In the genomic region with DNA sequence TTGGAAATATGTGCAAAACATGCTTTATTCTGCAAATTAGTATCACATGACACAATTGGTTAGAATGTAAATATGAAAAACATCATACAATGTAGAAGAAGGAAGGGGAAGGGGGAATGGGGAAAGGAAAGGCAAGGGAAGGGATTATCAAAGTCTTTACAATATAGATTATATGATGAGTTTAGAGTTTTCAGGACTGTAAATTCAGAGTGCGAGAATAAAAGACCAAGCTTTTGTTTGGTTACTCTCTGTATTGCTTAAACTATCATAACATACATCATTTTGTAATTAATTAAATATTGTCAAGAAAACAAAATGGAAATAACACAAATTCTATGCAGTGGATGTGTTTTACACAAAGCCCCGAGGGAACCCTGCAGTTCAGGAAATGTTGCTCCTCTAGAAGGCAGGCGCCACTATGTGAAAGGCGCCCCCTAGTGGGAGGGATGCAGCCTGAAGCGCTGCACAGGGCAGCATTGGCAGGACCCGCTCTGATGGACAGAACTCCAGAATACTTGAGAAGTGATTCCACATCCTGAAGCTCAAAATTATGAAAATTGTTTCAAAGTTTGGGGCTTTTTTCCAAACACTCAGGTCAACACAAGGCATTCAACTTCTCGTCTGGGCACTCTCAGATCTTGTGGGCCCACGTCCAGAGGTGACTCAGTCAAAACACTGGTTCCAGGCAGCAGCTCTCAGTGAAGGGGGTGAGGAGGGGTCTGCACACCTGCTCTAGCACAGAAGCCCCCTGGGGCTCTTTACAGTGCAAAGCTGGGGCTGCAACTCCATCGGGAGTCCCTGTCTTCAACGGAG, we compare ENCODE assay signal across 8 cellular contexts. TPM values are rescaled to one million over a fixed set of nuclear protein-coding genes. Genes with fewer than 3 reads are reported as not detected.
DNase-seq lines count a peak whose midpoint lies in the region; ATAC-seq and TF ChIP-seq lines count a peak whose summit lies in the region.

No MANE protein-coding gene starts in this region.

- H3K79me2 ChIP-seq in PC-3 (ENCODE audit: low read length): no peaks in the 10 kb centered on the region

- H3K4me3 Mint-ChIP-seq in CD14-positive monocyte: no peak overlapping the region

- H3K9me2 ChIP-seq in PC-3 (replicated peaks; ENCODE audit: low read length): no peaks in the 10 kb centered on the region

- no peak overlapping the region for H3K27ac ChIP-seq in PC-3 (ENCODE audit: low read length)
- no peak overlapping the region for H3K27ac ChIP-seq in neutrophil

- TF ChIP-seq CTCF in CD14-positive monocyte (IDR thresholded peaks at IDR 0.05): peak; percentile 94
- TF ChIP-seq CTCF in PC-3 (conservative IDR thresholded peaks at IDR 0.05; ENCODE audit: low read depth, low read length): peak; percentile 100
- TF ChIP-seq CTCF in fibroblast of pulmonary artery (IDR thresholded peaks at IDR 0.05; ENCODE audit: low read length, missing control alignments): peak; percentile 96
- peak; percentile 72 for TF ChIP-seq CTCF in neutrophil (IDR thresholded peaks at IDR 0.05)

- ATAC-seq in HG03457 (IDR thresholded peaks at IDR 0.05; ENCODE audit: unreplicated experiment): peak; percentile 66
- peak; percentile 99 for ATAC-seq in PC-3

- peak overlapping the region in 1 of 7 donors; percentile 33 for H3K27ac Mint-ChIP-seq in CD14-positive monocyte

- DNase-seq in CD14-positive monocyte (ENCODE audit: low spot score): peak; percentile 66
- peak; percentile 39 for DNase-seq in GM19238 (ENCODE audit: insufficient read length, low spot score)
- DNase-seq in PC-3: peak; percentile 99
- peak; percentile 79 to 80 for DNase-seq in activated T-cell treated with anti-CD3 and anti-CD28 coated beads, Interleukin-2, amount 50 U/mL, for 48 hours
- DNase-seq in fibroblast of pulmonary artery (ENCODE audit: low read depth): peak; percentile 74
- DNase-seq in stromal cell of bone marrow (ENCODE audit: low read depth): peak; percentile 66

- H3K27me3 Mint-ChIP-seq in CD14-positive monocyte (ENCODE audit: low read depth in 3 of 3): peaks cover 0 to 1% (median 1%) of the 10 kb centered on the region in 3 donors

- H4K20me1 ChIP-seq in PC-3 (ENCODE audit: low read length): no peaks in the 10 kb centered on the region

- H3K36me3 Mint-ChIP-seq in CD14-positive monocyte: no peaks in the 10 kb centered on the region

- no peaks in the 10 kb centered on the region for H3K9me3 Mint-ChIP-seq in CD14-positive monocyte

- no peaks in the 10 kb centered on the region for H3F3A ChIP-seq in PC-3 (ENCODE audit: low read length, unreplicated experiment)

- H3K9ac ChIP-seq in PC-3 (ENCODE audit: low read length): no peak overlapping the region

- POLR2A ChIA-PET in PC-3 (lab: Charles Lee; ENCODE audit: unreplicated experiment): no interaction called here

- no peaks in the 10 kb centered on the region for H3K9me3 ChIP-seq in PC-3 (ENCODE audit: low read length)
- H3K9me3 ChIP-seq in neutrophil: no peaks in the 10 kb centered on the region

- H3K36me3 ChIP-seq in PC-3 (ENCODE audit: low read depth, low read length): no peaks in the 10 kb centered on the region
- H3K36me3 ChIP-seq in neutrophil: no peaks in the 10 kb centered on the region

- intact Hi-C loops in CD14-positive monocyte (cut with micrococcal nuclease): no loop called here
- intact Hi-C loops in PC-3 (cut with micrococcal nuclease): loop anchor here (1.0 to 5.0 kb wide), 4 partner anchors 62 to 220 kb away; partner anchors contain the start of gene NUTM2E

- no peak overlapping the region for H3K4me2 ChIP-seq in PC-3 (ENCODE audit: low read length)

- no peak overlapping the region for H3K4me3 ChIP-seq in PC-3 (ENCODE audit: low read length)
- H3K4me3 ChIP-seq in fibroblast of pulmonary artery (replicated peaks; ENCODE audit: low read depth, low read length): no peak overlapping the region
- H3K4me3 ChIP-seq in neutrophil (ENCODE audit: low read depth in 1 of 2, low read length in 1 of 2): no peak overlapping the region

- H3K27me3 ChIP-seq in PC-3 (ENCODE audit: low read length) (no peaks in the 10 kb centered on the region), neutrophil (no peaks in the 10 kb centered on the region)

- H2AFZ ChIP-seq in PC-3 (ENCODE audit: low read length): 0 out of 2 replicates have a peak overlapping the region, but pooled peaks have one; percentile 1

- H3K4me1 ChIP-seq in PC-3 (ENCODE audit: insufficient read depth, low read length) (0 out of 2 replicates have a peak, but pooled peaks cover 3% of the 10 kb centered on the region), neutrophil (ENCODE audit: control insufficient read depth in 1 of 2, insufficient read depth in 1 of 2, low read depth in 1 of 2, low read length in 1 of 2) (no peaks in the 10 kb centered on the region)

- no peaks in the 10 kb centered on the region for H3K4me1 Mint-ChIP-seq in CD14-positive monocyte

- no TSS peak for BruUV-seq in PC-3 (replicated peaks; lab: Mats Ljungman, UMichigan)

- CTCF ChIA-PET in PC-3 (lab: Charles Lee): interaction anchor here (0.5 to 2.4 kb wide), 9 partner anchors 12 to 545 kb away, joined by 3 to 15 read pairs (median 3); no protein-coding TSS in a partner anchor

RNA-seq across cellular contexts. Expression of gene TMEM254, which starts 31.6 kb away (rescaled TPM):
- polyA plus RNA-seq in CD14-positive monocyte: 10 to 100 TPM; 25.9 to 43.1 TPM
- 53.7 and 68.3 TPM in 2 replicates for total RNA-seq in PC-3 (2014; rRNA removed)

Comparison
In these comparisons a context has a peak if more than half of its experiments do, and no peak if none do; other contexts are left out.
1. DNase-seq: peak in every context shown above with its lines; median percentile 99 in PC-3; 80 in activated T-cell treated with anti-CD3 and anti-CD28 coated beads, Interleukin-2, amount 50 U/mL, for 48 hours; 74 in fibroblast of pulmonary artery; 66 in CD14-positive monocyte; 66 in stromal cell of bone marrow; 39 in GM19238.